ENCODE assay signal across 9 cellular contexts in the genomic region with DNA sequence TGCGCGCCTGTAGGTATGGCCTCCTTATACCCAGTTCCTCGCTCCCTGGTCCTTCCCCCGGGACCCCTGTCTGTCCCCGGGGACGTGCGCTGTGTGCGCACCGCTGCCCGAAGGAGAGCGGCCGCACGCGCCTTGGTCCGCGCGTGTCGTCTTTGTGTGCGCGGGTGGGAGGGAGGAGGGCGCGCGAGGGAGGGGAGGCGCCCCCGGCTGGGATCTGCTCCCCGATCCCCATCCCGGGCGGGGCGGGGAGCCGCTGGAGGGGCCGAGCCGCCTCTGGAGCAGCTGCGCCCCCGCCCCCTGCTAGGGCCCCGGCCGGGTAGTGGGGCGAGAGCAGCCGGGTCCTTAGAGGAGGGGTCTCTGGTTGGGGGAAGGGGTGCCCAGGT. TPM values are rescaled to one million over a fixed set of nuclear protein-coding genes. Genes with fewer than 3 reads are reported as not detected.
A peak's percentile ranks its signal among the peaks of the same experiment; 100 is the strongest.
DNase-seq lines count a peak whose midpoint lies in the region; ATAC-seq and TF ChIP-seq lines count a peak whose summit lies in the region.
"Had no signal": no experiment of that assay in that cellular context is flagged by ENCODE, and none has a peak within 500 bp of the region (broad histone marks: within the 10 kb centered on the region; RNA-seq: fewer than 3 reads in every experiment).

No MANE protein-coding gene starts in this region.

- peak overlapping the region; percentile 79 for H3K4me3 ChIP-seq in ACC112 (ENCODE audit: low read depth, low read length)
- H3K4me3 ChIP-seq in HAP-1: peak overlapping the region; percentile 59
- H3K4me3 ChIP-seq in thoracic aorta: peak overlapping the region; percentile 90

- DNase-seq in HAP-1 (ENCODE audit: low spot score in 2 of 2) (no peak), left colon (peak in 1 of 2 donors; percentile 55), thoracic aorta (ENCODE audit: low spot score) (no peak), dermis blood vessel endothelial cell (no peak), H4 (ENCODE audit: low spot score) (no peak), SKM-1 treated with dmso at 0.1 percent for 144 hours (lab: John Stamatoyannopoulos, UW; ENCODE audit: unreplicated experiment) (no peak)
- no peak for DNase-seq in activated T-helper 2 cell treated with anti-CD3 and anti-CD28 coated beads, Interferon-gamma antibody, Interleukin-2, Interleukin-4, amounts not matched to agents 10 μg/mL and 5 μg/mL and 100 μg/mL, durations not matched to agents 14 hours and 24 hours and 36 hours (ENCODE audit: low spot score)

- peak overlapping the region; percentile 42 for H3K4me3 Mint-ChIP-seq in activated T-helper 2 cell treated with anti-CD3 and anti-CD28 coated beads, Interferon-gamma antibody, Interleukin-2, Interleukin-4, amounts not matched to agents 10 μg/mL and 5 μg/mL and 100 μg/mL, durations not matched to agents 14 hours and 24 hours and 36 hours (ENCODE audit: low read depth)

- no peaks in the 10 kb centered on the region for H3K9me3 Mint-ChIP-seq in activated T-helper 2 cell treated with anti-CD3 and anti-CD28 coated beads, Interferon-gamma antibody, Interleukin-2, Interleukin-4, amounts not matched to agents 10 μg/mL and 5 μg/mL and 100 μg/mL, durations not matched to agents 14 hours and 24 hours and 36 hours

- ATAC-seq in left colon: peak; percentile 15
- ATAC-seq in thoracic aorta (ENCODE audit: insufficient number of reproducible peaks, low FRiP score, low read depth): peak; percentile 14

- H3K27ac ChIP-seq in ACC112 (ENCODE audit: low read depth, low read length) (no peak overlapping the region), thoracic aorta (peak overlapping the region in 1 of 2 donors; percentile 10)
- H3K27ac ChIP-seq: epithelial cell of prostate had no signal

- no peak overlapping the region for H3K27ac Mint-ChIP-seq in activated T-helper 2 cell treated with anti-CD3 and anti-CD28 coated beads, Interferon-gamma antibody, Interleukin-2, Interleukin-4, amounts not matched to agents 10 μg/mL and 5 μg/mL and 100 μg/mL, durations not matched to agents 14 hours and 24 hours and 36 hours

- H3K79me2 ChIP-seq in ACC112 (ENCODE audit: control insufficient read depth, insufficient read depth, low read length, unreplicated experiment): no peaks in the 10 kb centered on the region

- peaks cover 13% of the 10 kb centered on the region for H3K4me1 Mint-ChIP-seq in activated T-helper 2 cell treated with anti-CD3 and anti-CD28 coated beads, Interferon-gamma antibody, Interleukin-2, Interleukin-4, amounts not matched to agents 10 μg/mL and 5 μg/mL and 100 μg/mL, durations not matched to agents 14 hours and 24 hours and 36 hours (ENCODE audit: low read depth)

- H3K4me1 ChIP-seq in ACC112 (ENCODE audit: control insufficient read depth, insufficient read depth, low read length, unreplicated experiment) (peaks cover 4% of the 10 kb centered on the region), HAP-1 (peaks cover 8% of the 10 kb centered on the region; the same call in 1 of the 2 replicates), thoracic aorta (ENCODE audit: control insufficient read depth in 1 of 2, low read depth in 2 of 2) (peaks cover 11 to 31% of the 10 kb centered on the region in 2 donors)

- peak overlapping the region; percentile 83 for H2AFZ ChIP-seq in ACC112 (ENCODE audit: low read length, unreplicated experiment)

- no peaks in the 10 kb centered on the region for H3K27me3 ChIP-seq in ACC112 (ENCODE audit: insufficient read depth, low read length)
- no peaks in the 10 kb centered on the region for H3K27me3 ChIP-seq in HAP-1 (ENCODE audit: low read depth)
- no peaks in the 10 kb centered on the region for H3K27me3 ChIP-seq in thoracic aorta (replicated peaks; ENCODE audit: insufficient read depth)

- H3K9me3 ChIP-seq in HAP-1 (no peaks in the 10 kb centered on the region), thoracic aorta (no peaks in the 10 kb centered on the region)

- no peak for TF ChIP-seq CTCF in thoracic aorta (IDR thresholded peaks at IDR 0.05)

- in situ Hi-C loops in HAP-1 (cut with MboI; ENCODE audit: low sequenced_read_pairs): no loop called here

- H3K36me3 ChIP-seq in ACC112 (ENCODE audit: insufficient read depth, low read length): no peaks in the 10 kb centered on the region
- no peaks in the 10 kb centered on the region for H3K36me3 ChIP-seq in HAP-1 (replicated peaks)
- H3K36me3 ChIP-seq in thoracic aorta: no peaks in the 10 kb centered on the region

- no peaks in the 10 kb centered on the region for H3K36me3 Mint-ChIP-seq in activated T-helper 2 cell treated with anti-CD3 and anti-CD28 coated beads, Interferon-gamma antibody, Interleukin-2, Interleukin-4, amounts not matched to agents 10 μg/mL and 5 μg/mL and 100 μg/mL, durations not matched to agents 14 hours and 24 hours and 36 hours (ENCODE audit: low read depth)

- intact Hi-C loops in activated T-helper 2 cell treated with anti-CD3 and anti-CD28 coated beads, Interferon-gamma antibody, Interleukin-2, Interleukin-4, amounts not matched to agents 10 μg/mL and 5 μg/mL and 100 μg/mL, durations not matched to agents 14 hours and 24 hours and 36 hours (cut with micrococcal nuclease): loop anchor here (2.0 kb wide), 1 partner anchor 110 kb away; the partner anchor contains the start of gene PRKRIP1
- intact Hi-C loops in left colon (cut with DNase I, micrococcal nuclease): no loop called here

- H3K27me3 Mint-ChIP-seq in activated T-helper 2 cell treated with anti-CD3 and anti-CD28 coated beads, Interferon-gamma antibody, Interleukin-2, Interleukin-4, amounts not matched to agents 10 μg/mL and 5 μg/mL and 100 μg/mL, durations not matched to agents 14 hours and 24 hours and 36 hours (ENCODE audit: low read depth): peaks cover 20% of the 10 kb centered on the region

RNA-seq across cellular contexts. Expression of gene SH2B2, which starts 0.4 kb away (rescaled TPM):
- total RNA-seq in activated T-helper 2 cell treated with anti-CD3 and anti-CD28 coated beads, Interferon-gamma antibody, Interleukin-2, Interleukin-4, amounts not matched to agents 10 μg/mL and 5 μg/mL and 100 μg/mL, durations not matched to agents 14 hours and 24 hours and 36 hours: 1.8 and 1.9 TPM in 2 replicates
- total RNA-seq in left colon (1 to 10 TPM; 3.2 to 3.3 TPM), thoracic aorta (10 to 100 TPM; 10.0 to 30.2 TPM), dermis blood vessel endothelial cell (2.5 and 4.4 TPM in 2 replicates)
- total RNA-seq in H4 (2014; rRNA removed; shearing (Covaris generic)): 1.8 and 3.3 TPM in 2 replicates
